9 cellular contexts compared by ENCODE assay signal in genomic region chr12:54417712-54418440, GRCh38. TPM values are rescaled to one million over a fixed set of nuclear protein-coding genes. Genes with fewer than 3 reads are reported as not detected.
DNase-seq lines count a peak whose midpoint lies in the region; ATAC-seq and TF ChIP-seq lines count a peak whose summit lies in the region.
"Had no signal": no experiment of that assay in that cellular context is flagged by ENCODE, and none has a peak within 500 bp of the region (broad histone marks: within the 10 kb centered on the region; RNA-seq: fewer than 3 reads in every experiment).

No MANE protein-coding gene starts in this region.

- no peaks in the 10 kb centered on the region for H3K9me3 ChIP-seq in thoracic aorta

- no peak for ATAC-seq in thoracic aorta (ENCODE audit: insufficient number of reproducible peaks, low FRiP score, low read depth)
- no peak for ATAC-seq in HG02588 (IDR thresholded peaks at IDR 0.05; ENCODE audit: unreplicated experiment)

- H3K4me1 ChIP-seq in thoracic aorta (ENCODE audit: control insufficient read depth in 1 of 2, low read depth in 2 of 2): peaks cover 59 to 74% of the 10 kb centered on the region in 2 donors

- peak overlapping the region; percentile 100 for H3K4me3 ChIP-seq in thoracic aorta

- no peak for TF ChIP-seq CTCF in thoracic aorta (IDR thresholded peaks at IDR 0.05)

- peaks cover 12% of the 10 kb centered on the region for H3K36me3 ChIP-seq in thoracic aorta

- H3K27me3 ChIP-seq in thoracic aorta (replicated peaks; ENCODE audit: insufficient read depth): no peaks in the 10 kb centered on the region

- H3K27ac ChIP-seq in thoracic aorta: peak overlapping the region; percentile 97 to 98

- DNase-seq in activated gamma-delta T cell (lab: John Stamatoyannopoulos, UW) (peak; percentile 16), activated gamma-delta T cell treated with Interleukin-2 at 50 U/mL for 16 hours (no peak), astrocyte of the hippocampus (ENCODE audit: low read depth, low spot score) (peak; percentile 50), left kidney (ENCODE audit: low read depth, low spot score) (peak; percentile 60), thoracic aorta (ENCODE audit: low spot score) (no peak), medulla oblongata (ENCODE audit: extremely low spot score) (no peak)
- no peak for DNase-seq in activated effector memory CD4-positive, alpha-beta T cell treated with Interleukin-2 at 50 U/mL for 16 hours

RNA-seq across cellular contexts. Expression of gene ITGA5, which starts 1.2 kb away (rescaled TPM):
- total RNA-seq in thoracic aorta: 100 to 1,000 TPM; 752 to 847 TPM

RNA-seq across cellular contexts. Expression of gene ZNF385A, which starts 33.3 kb away (rescaled TPM):
- 10 to 100 TPM in 1 of 2 donors, 1 to 10 TPM in 1; 7.4 to 19.0 TPM for total RNA-seq in thoracic aorta

RNA-seq across cellular contexts. Expression of gene GPR84, which starts 53.6 kb away (rescaled TPM):
- 1 to 10 TPM in 1 of 2 donors, under 1 TPM in 1; 0.95 to 2.3 TPM for total RNA-seq in thoracic aorta
- total RNA-seq: temporal lobe had no signal

RNA-seq across cellular contexts. Expression of gene GTSF1, which starts 55.5 kb away (rescaled TPM):
- not detected for total RNA-seq in thoracic aorta
- total RNA-seq: temporal lobe had no signal

Comparison
In these comparisons a context has a peak if more than half of its experiments do, and no peak if none do; other contexts are left out.
1. DNase-seq: peak in activated gamma-delta T cell (single experiment), astrocyte of the hippocampus (single experiment) and left kidney (single experiment); none in activated gamma-delta T cell treated with Interleukin-2 at 50 U/mL for 16 hours (single experiment), thoracic aorta (single experiment), activated effector memory CD4-positive, alpha-beta T cell treated with Interleukin-2 at 50 U/mL for 16 hours (single experiment) and medulla oblongata (single experiment).